Comparison of ENCODE assay signal across 13 cellular contexts in the genomic region with DNA sequence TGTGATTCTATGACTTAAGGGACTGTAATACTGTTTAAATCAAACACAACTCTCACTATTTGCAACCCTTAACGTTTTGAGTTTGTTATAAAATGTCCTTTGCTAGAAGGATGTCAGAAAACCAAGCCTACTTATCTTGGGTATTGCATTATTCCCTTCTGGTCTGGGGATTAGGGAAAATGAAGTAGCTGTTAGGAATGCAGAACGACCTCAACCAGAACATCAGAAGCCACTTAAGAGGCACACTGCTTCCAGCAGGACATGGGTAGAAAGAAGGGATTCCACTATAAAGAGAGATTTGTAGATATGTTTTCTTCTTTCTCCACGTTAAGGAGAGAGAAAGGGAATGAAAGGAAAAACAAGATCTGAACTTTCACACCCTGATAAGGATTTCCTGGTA.
DNase-seq lines count a peak whose midpoint lies in the region; ATAC-seq, FAIRE-seq and TF ChIP-seq lines count a peak whose summit lies in the region.
"Had no signal": no experiment of that assay in that cellular context is flagged by ENCODE, and none has a peak within 500 bp of the region (broad histone marks: within the 10 kb centered on the region; RNA-seq: fewer than 3 reads in every experiment).

No MANE protein-coding gene starts in this region.

- no peaks in the 10 kb centered on the region for H3K27me3 Mint-ChIP-seq in memory B cell

- peak overlapping the region; percentile 43 for H3K27ac Mint-ChIP-seq in memory B cell
- H3K27ac Mint-ChIP-seq: activated naive CD4-positive, alpha-beta T cell treated with anti-CD3 and anti-CD28 coated beads, Interleukin-2, amount 10 ng/mL, durations not matched to agents 7 days and 5 days had no signal

- peaks cover 65% of the 10 kb centered on the region for H3K4me1 Mint-ChIP-seq in memory B cell

- TF ChIP-seq CTCF in AG04449 (IDR thresholded peaks at IDR 0.05; ENCODE audit: insufficient read depth, low read length, missing control alignments), result no peak

- ATAC-seq in memory B cell (ENCODE audit: low read depth) (no peak), GM19463 (IDR thresholded peaks at IDR 0.05; ENCODE audit: unreplicated experiment) (no peak), GM19351 (IDR thresholded peaks at IDR 0.05; ENCODE audit: unreplicated experiment) (no peak)
- ATAC-seq: A549, HCT116, left lobe of liver had no signal

- peaks cover 8% of the 10 kb centered on the region for H3K36me3 Mint-ChIP-seq in memory B cell
- H3K36me3 Mint-ChIP-seq: activated naive CD4-positive, alpha-beta T cell treated with anti-CD3 and anti-CD28 coated beads, Interleukin-2, amount 10 ng/mL, durations not matched to agents 7 days and 5 days had no signal

- DNase-seq in AG04449 (ENCODE audit: low read depth, low spot score) (peak; percentile 47), M059J (ENCODE audit: low read depth) (peak; percentile 48), epidermal melanocyte (ENCODE audit: insufficient read length, low spot score) (peak; percentile 27), memory B cell (ENCODE audit: low spot score in 2 of 2) (no peak), GM12891 (ENCODE audit: insufficient read length, low spot score) (no peak), SKM-1 treated with dmso at 0.1 percent for 144 hours (lab: John Stamatoyannopoulos, UW; ENCODE audit: unreplicated experiment) (no peak)
- DNase-seq: activated naive CD4-positive, alpha-beta T cell treated with anti-CD3 and anti-CD28 coated beads, Interleukin-2, amount 10 ng/mL, durations not matched to agents 7 days and 5 days; GF-D8 had no signal

- CTCF ChIA-PET in AG04449 (lab: Yijun Ruan, JAX), result interaction anchor here (1.3 to 2.8 kb wide), 3 partner anchors 14 to 603 kb away, joined by 3 to 7 read pairs (median 6); no protein-coding TSS in a partner anchor

- no peak overlapping the region for H3K4me3 Mint-ChIP-seq in memory B cell
- H3K4me3 Mint-ChIP-seq: activated naive CD4-positive, alpha-beta T cell treated with anti-CD3 and anti-CD28 coated beads, Interleukin-2, amount 10 ng/mL, durations not matched to agents 7 days and 5 days had no signal

- no peak for TF ChIP-seq POLR2A in GM12891 (IDR thresholded peaks at IDR 0.05; ENCODE audit: low read depth, low read length)

- H3K4me3 ChIP-seq in AG04449 (ENCODE audit: low read depth, low read length), result no peak overlapping the region
- H3K4me3 ChIP-seq: A549 had no signal

- no peaks in the 10 kb centered on the region for H3K9me3 Mint-ChIP-seq in memory B cell
- H3K9me3 Mint-ChIP-seq: activated naive CD4-positive, alpha-beta T cell treated with anti-CD3 and anti-CD28 coated beads, Interleukin-2, amount 10 ng/mL, durations not matched to agents 7 days and 5 days had no signal

- no peak for FAIRE-seq in GM12891 (lab: Jason Lieb, UNC)
- FAIRE-seq: A549 had no signal

- POLR2A ChIA-PET in AG04449 (lab: Yijun Ruan, JAX), result no interaction called here

TF ChIP-seq in GM12891, 5 proteins besides CTCF, POLR2A, EP300 and RAD21:
- TF ChIP-seq POLR2AphosphoS5 (IDR thresholded peaks at IDR 0.05; ENCODE audit: low read depth, low read length) (no peak), TAF1 (IDR thresholded peaks at IDR 0.05; ENCODE audit: low read depth, low read length) (no peak)

Comparison
In these comparisons a context has a peak if more than half of its experiments do, and no peak if none do; other contexts are left out.
1. DNase-seq: peak in AG04449 (single experiment), M059J (single experiment) and epidermal melanocyte (single experiment); none in memory B cell (0 of 2), GM12891 (single experiment) and SKM-1 treated with dmso at 0.1 percent for 144 hours (single experiment).